Comparison of ENCODE assay signal across 26 cellular contexts in genomic region chr13:33372251-33372919, GRCh38.
"Had no signal": no experiment of that assay in that cellular context is flagged by ENCODE, and none has a peak within 500 bp of the region (broad histone marks: within the 10 kb centered on the region; RNA-seq: fewer than 3 reads in every experiment).

No MANE protein-coding gene starts in this region.

- H3K9me3 ChIP-seq: body of pancreas, esophagus squamous epithelium, testis, transverse colon had no signal

- H3K4me2 ChIP-seq: neural progenitor cell had no signal

- DNase-seq: activated CD4-positive, alpha-beta T cell treated with anti-CD3 and anti-CD28 coated beads for 48 hours; activated CD4-positive, alpha-beta T cell treated with anti-CD3 and anti-CD28 coated beads, Interleukin-2, amount 50 U/mL, for 48 hours; activated CD8-positive, alpha-beta memory T cell treated with anti-CD3 and anti-CD28 coated beads for 24 hours; activated effector memory CD4-positive, alpha-beta T cell treated with Interleukin-2 at 50 U/mL for 16 hours; activated naive CD4-positive, alpha-beta T cell treated with Interleukin-2 at 50 U/mL for 16 hours; anterior cingulate cortex; body of pancreas; dermis blood vessel endothelial cell; effector CD4-positive, alpha-beta T cell; esophagus squamous epithelium; head of caudate nucleus; hippocampal formation; immature natural killer cell; midbrain; naive thymus-derived CD8-positive, alpha-beta T cell; posterior cingulate gyrus; right cardiac atrium; spleen; stimulated activated naive CD4-positive, alpha-beta T cell treated with Interleukin-2 at 50 U/mL for 16 hours; T-helper 17 cell; T1000; testis; transverse colon; WERI-Rb-1 had no signal

- H3K27ac ChIP-seq: body of pancreas, epithelial cell of prostate, esophagus squamous epithelium, neural progenitor cell, spleen, testis, transverse colon, WERI-Rb-1 had no signal

- H3K4me3 ChIP-seq: body of pancreas, esophagus squamous epithelium, neural progenitor cell, spleen, testis, transverse colon had no signal

- H3K4me1 ChIP-seq: esophagus squamous epithelium, neural progenitor cell, testis had no signal

- H2AFZ ChIP-seq: neural progenitor cell had no signal

- H3K9ac ChIP-seq: neural progenitor cell had no signal

- H3K27me3 ChIP-seq: body of pancreas, esophagus squamous epithelium, neural progenitor cell, spleen, testis, transverse colon had no signal

- H3K36me3 ChIP-seq: esophagus squamous epithelium, neural progenitor cell, spleen, transverse colon, WERI-Rb-1 had no signal
